Comparison of ENCODE assay signal across 23 cellular contexts in genomic region chr6:14896475-14896874, GRCh38.
"Had no signal": no experiment of that assay in that cellular context is flagged by ENCODE, and none has a peak within 500 bp of the region (broad histone marks: within the 10 kb centered on the region; RNA-seq: fewer than 3 reads in every experiment).

No MANE protein-coding gene starts in this region.

- ATAC-seq: T-cell had no signal

- H3K27me3 ChIP-seq: breast epithelium, Peyer's patch had no signal

- H3K36me3 ChIP-seq: breast epithelium, Peyer's patch had no signal

- DNase-seq: activated CD4-positive, alpha-beta memory T cell treated with anti-CD3 and anti-CD28 coated beads, Interleukin-2, amount 10 ng/mL, durations not matched to agents 7 days and 5 days; activated CD4-positive, alpha-beta T cell treated with anti-CD3 and anti-CD28 coated beads, Interleukin-2, amount 10 ng/mL, durations not matched to agents 7 days and 5 days; activated CD4-positive, CD25-positive, alpha-beta regulatory T cell; activated CD8-positive, alpha-beta memory T cell treated with anti-CD3 and anti-CD28 coated beads, Interleukin-2, amount 50 U/mL, for 4 hours; activated naive CD4-positive, alpha-beta T cell; activated T-cell treated with anti-CD3 and anti-CD28 coated beads, Interleukin-2, amount 50 U/mL, for 1 hour; aorta; central memory CD4-positive, alpha-beta T cell; MM.1S; NCI-H1105 treated with DMSO at 0.1 percent for 48 hours; NCI-H1436 treated with DMSO at 0.1 percent for 48 hours; NCI-H187; NCI-H2081; NCI-H510A treated with DMSO at 0.1 percent for 48 hours; NCI-H69; NK-92 treated with Interleukin-12 subunit alpha and Interleukin-12 subunit beta, amount 100 ng/mL, for 24 hours; Peyer's patch; SHP77 treated with DMSO at 0.1 percent for 48 hours; T-cell; T-helper 2 cell; T1000 had no signal

- H3K9me3 ChIP-seq: breast epithelium, Peyer's patch had no signal

- H3K4me1 ChIP-seq: breast epithelium, Peyer's patch had no signal

- H3K4me3 ChIP-seq: breast epithelium, Peyer's patch had no signal

- H3K27ac ChIP-seq: breast epithelium, Peyer's patch, VCaP had no signal
